23 cellular contexts compared by ENCODE assay signal in the genomic region with DNA sequence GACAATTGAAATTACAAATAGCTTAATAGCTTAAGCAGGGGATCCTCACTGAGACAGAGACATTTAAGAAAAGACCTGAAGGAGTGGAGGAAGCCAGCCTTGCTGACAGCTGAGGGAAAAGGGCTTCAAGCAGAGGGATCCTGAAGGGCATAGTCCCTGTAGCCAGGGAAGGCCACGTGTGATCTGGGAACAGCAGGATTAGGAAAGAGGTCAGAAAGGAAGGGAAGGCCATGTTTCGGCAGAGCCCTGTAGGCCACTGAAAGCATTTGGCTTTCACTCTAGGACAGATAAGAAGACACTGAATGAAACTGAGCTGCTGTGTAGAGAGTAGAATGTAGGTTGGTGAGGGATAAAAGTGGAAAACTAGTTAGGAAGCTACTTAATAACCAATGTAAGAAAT. TPM values are rescaled to one million over a fixed set of nuclear protein-coding genes. Genes with fewer than 3 reads are reported as not detected.
"Had no signal": no experiment of that assay in that cellular context is flagged by ENCODE, and none has a peak within 500 bp of the region (broad histone marks: within the 10 kb centered on the region; RNA-seq: fewer than 3 reads in every experiment).

No MANE protein-coding gene starts in this region.

- H2AFZ ChIP-seq: hepatocyte had no signal

- H3K36me3 ChIP-seq: esophagus squamous epithelium, tibial nerve, upper lobe of right lung, vagina had no signal

- H3K27ac ChIP-seq: epithelial cell of prostate, esophagus squamous epithelium, foreskin keratinocyte, hepatocyte, psoas muscle, testis, tibial nerve, upper lobe of right lung, vagina had no signal

- H3K4me1 Mint-ChIP-seq: naive B cell; nephron; stimulated activated memory B cell treated with anti-CD40 and anti-IgM and Interleukin-4, amounts not matched to agents 10 μg/mL and 1 μg/mL and 100 μg/mL, for 72 hours had no signal

- H3K36me3 Mint-ChIP-seq: naive B cell; stimulated activated memory B cell treated with anti-CD40 and anti-IgM and Interleukin-4, amounts not matched to agents 10 μg/mL and 1 μg/mL and 100 μg/mL, for 72 hours had no signal

- H3K79me2 ChIP-seq: hepatocyte had no signal

- H3K27me3 Mint-ChIP-seq: naive B cell had no signal

- H3K4me1 ChIP-seq: esophagus squamous epithelium, foreskin keratinocyte, psoas muscle, tibial nerve, upper lobe of right lung, vagina had no signal

- H3K9me3 ChIP-seq: esophagus squamous epithelium, psoas muscle, testis, tibial nerve, upper lobe of right lung, vagina had no signal

- H3K9me3 Mint-ChIP-seq: stimulated activated memory B cell treated with anti-CD40 and anti-IgM and Interleukin-4, amounts not matched to agents 10 μg/mL and 1 μg/mL and 100 μg/mL, for 72 hours; stimulated activated naive CD8-positive, alpha-beta T cell treated with anti-CD3 and anti-CD28 coated beads, Interleukin-15, Interleukin-2, amounts not matched to agents 100 ng/mL and 50 ng/mL, for 24 hours had no signal

- H3K4me3 Mint-ChIP-seq: naive B cell; nephron; stimulated activated memory B cell treated with anti-CD40 and anti-IgM and Interleukin-4, amounts not matched to agents 10 μg/mL and 1 μg/mL and 100 μg/mL, for 72 hours; stimulated activated naive CD8-positive, alpha-beta T cell treated with anti-CD3 and anti-CD28 coated beads, Interleukin-15, Interleukin-2, amounts not matched to agents 100 ng/mL and 50 ng/mL, for 24 hours had no signal

- H3K4me2 ChIP-seq: hepatocyte had no signal

- H3K4me3 ChIP-seq: esophagus squamous epithelium, hepatocyte, psoas muscle, testis, tibial nerve, upper lobe of right lung, vagina had no signal

- ATAC-seq: foreskin keratinocyte; left colon; psoas muscle; stimulated activated memory B cell treated with anti-CD40 and anti-IgM and Interleukin-4, amounts not matched to agents 10 μg/mL and 1 μg/mL and 100 μg/mL, for 72 hours; upper lobe of right lung had no signal

- H3K27ac Mint-ChIP-seq: nephron; stimulated activated memory B cell treated with anti-CD40 and anti-IgM and Interleukin-4, amounts not matched to agents 10 μg/mL and 1 μg/mL and 100 μg/mL, for 72 hours; stimulated activated naive CD8-positive, alpha-beta T cell treated with anti-CD3 and anti-CD28 coated beads, Interleukin-15, Interleukin-2, amounts not matched to agents 100 ng/mL and 50 ng/mL, for 24 hours had no signal

- H3K27me3 ChIP-seq: esophagus squamous epithelium, foreskin keratinocyte, hepatocyte, testis, tibial nerve, upper lobe of right lung, vagina had no signal

- DNase-seq: effector memory CD4-positive, alpha-beta T cell; esophagus squamous epithelium; foreskin keratinocyte; left colon; mesenchymal stem cell; midbrain; naive B cell; psoas muscle; retina; stimulated activated CD4-positive, alpha-beta T cell treated with anti-CD3 and anti-CD28 coated beads, Interleukin-4, amount 100 ng/mL, for 24 hours; testis; upper lobe of right lung had no signal

RNA-seq across cellular contexts. Expression of gene AKR1C8, which starts 3.4 kb away (rescaled TPM):
- total RNA-seq: esophagus squamous epithelium, foreskin keratinocyte, hepatocyte, kidney epithelial cell, left colon, osteoblast, psoas muscle, tibial nerve, vagina had no signal
- polyA plus RNA-seq: foreskin keratinocyte, psoas muscle had no signal

RNA-seq across cellular contexts. Expression of gene AKR1C4, which starts 8.3 kb away (rescaled TPM):
- total RNA-seq: esophagus squamous epithelium, foreskin keratinocyte, kidney epithelial cell, left colon, lung, osteoblast, psoas muscle, subcutaneous adipose tissue, tibial nerve, upper lobe of right lung, vagina had no signal
- polyA plus RNA-seq: foreskin keratinocyte, psoas muscle had no signal
